Comparison of ENCODE assay signal across 22 cellular contexts in genomic region chr3:168155207-168155785, GRCh38.
"Had no signal": no experiment of that assay in that cellular context is flagged by ENCODE, and none has a peak within 500 bp of the region (broad histone marks: within the 10 kb centered on the region; RNA-seq: fewer than 3 reads in every experiment).

No MANE protein-coding gene starts in this region.

- H3K36me3 ChIP-seq: ascending aorta, esophagus muscularis mucosa, heart right ventricle had no signal

- ATAC-seq: naive thymus-derived CD8-positive, alpha-beta T cell; sciatic nerve; stimulated activated memory B cell treated with anti-CD40 and anti-IgM and Interleukin-4, amounts not matched to agents 10 μg/mL and 1 μg/mL and 100 μg/mL, for 72 hours; T-cell had no signal

- H3K9me3 ChIP-seq: testis had no signal

- H2AFZ ChIP-seq: parathyroid adenoma had no signal

- H3K9ac ChIP-seq: parathyroid adenoma had no signal

- H3K4me3 ChIP-seq: ascending aorta, esophagus muscularis mucosa, heart right ventricle, testis had no signal

- DNase-seq: activated CD4-positive, alpha-beta T cell treated with anti-CD3 and anti-CD28 coated beads for 1 hour; activated CD8-positive, alpha-beta memory T cell treated with anti-CD3 and anti-CD28 coated beads for 24 hours; activated CD8-positive, alpha-beta memory T cell treated with anti-CD3 and anti-CD28 coated beads, Interleukin-2, amount 50 U/mL, for 48 hours; activated effector memory CD4-positive, alpha-beta T cell treated with Interleukin-2 at 50 U/mL for 16 hours; activated naive CD4-positive, alpha-beta T cell treated with anti-CD3 and anti-CD28 coated beads, Interleukin-2, amount 10 ng/mL, durations not matched to agents 7 days and 5 days; activated naive CD8-positive, alpha-beta T cell treated with anti-CD3 and anti-CD28 coated beads, Interleukin-2, amount 50 U/mL, for 24 hours; activated T-cell treated with anti-CD3 and anti-CD28 coated beads, Interleukin-2, amount 50 U/mL, for 48 hours; dermis blood vessel endothelial cell; effector memory CD4-positive, alpha-beta T cell; heart right ventricle; immature natural killer cell; naive thymus-derived CD8-positive, alpha-beta T cell; stimulated activated CD4-positive, alpha-beta T cell treated with anti-CD3 and anti-CD28 coated beads, Interleukin-4, amount 100 ng/mL, for 4 hours; T-cell; T-helper 9 cell; testis had no signal

- H3K27me3 ChIP-seq: ascending aorta, esophagus muscularis mucosa, heart right ventricle, testis had no signal

- H3K27ac ChIP-seq: ascending aorta, esophagus muscularis mucosa, heart right ventricle, parathyroid adenoma, testis, VCaP had no signal

- H3K79me2 ChIP-seq: parathyroid adenoma had no signal

- H3K4me1 ChIP-seq: ascending aorta, esophagus muscularis mucosa, parathyroid adenoma, testis had no signal
